ENCODE assay signal across 8 cellular contexts in the genomic region with DNA sequence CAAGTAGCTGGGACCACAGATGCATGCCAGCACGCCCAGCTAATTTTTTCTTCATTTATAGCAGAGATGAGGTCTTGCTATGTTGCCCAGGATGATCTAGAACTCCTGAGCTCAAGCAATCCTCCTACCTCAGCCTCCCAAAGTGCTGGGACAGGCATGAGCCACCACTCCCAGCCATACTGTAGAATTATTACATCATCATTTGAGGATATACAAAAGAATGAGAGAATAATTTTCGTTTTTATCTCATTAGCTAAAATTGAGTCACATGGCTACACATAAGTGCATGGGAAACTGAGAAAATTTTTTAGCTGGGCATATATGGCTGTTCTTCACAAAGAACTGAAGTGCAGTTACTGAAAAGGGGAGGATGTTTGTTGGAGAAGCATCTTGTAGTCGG. TPM values are rescaled to one million over a fixed set of nuclear protein-coding genes. Genes with fewer than 3 reads are reported as not detected.
"Had no signal": no experiment of that assay in that cellular context is flagged by ENCODE, and none has a peak within 500 bp of the region (broad histone marks: within the 10 kb centered on the region; RNA-seq: fewer than 3 reads in every experiment).

No MANE protein-coding gene starts in this region.

- FAIRE-seq: H1, HTR-8/SVneo had no signal

- DNase-seq: H9, HCEC 1CT, KBM-7 had no signal

- H3K27ac Mint-ChIP-seq: GM23338, H9 had no signal

- H2AFZ ChIP-seq: GM23338 had no signal

- H3K9me3 Mint-ChIP-seq: GM23338, H9 had no signal

- H3K9ac ChIP-seq: KMS-11 had no signal

- H3K4me2 ChIP-seq: GM23338, KMS-11 had no signal

- H3K4me3 ChIP-seq: GM23338 had no signal

- H3K4me3 Mint-ChIP-seq: GM23338, H9 had no signal

- H3K4me1 Mint-ChIP-seq: GM23338 had no signal

- ATAC-seq: GM23338 had no signal

- H3K27ac ChIP-seq: KMS-11 had no signal

RNA-seq across cellular contexts. Expression of gene FNDC7, which starts 55.0 kb away (rescaled TPM):
- total RNA-seq: HT-29 had no signal
